Comparison of ENCODE assay signal across 2 cellular contexts in genomic region chr11:125084761-125085231, GRCh38.
TF ChIP-seq lines count a peak whose summit lies in the region.

No MANE protein-coding gene starts in this region.

TF ChIP-seq in SK-N-SH, 30 proteins besides CTCF, POLR2A, EP300 and RAD21 (continued from another document):
- no peak for TF ChIP-seq IRF3 (IDR thresholded peaks at IDR 0.05; ENCODE audit: low read depth, low read length)
- no peak for TF ChIP-seq NFIC (IDR thresholded peaks at IDR 0.05; ENCODE audit: borderline replicate concordance)
- no peak for TF ChIP-seq TAF1 (IDR thresholded peaks at IDR 0.05; ENCODE audit: borderline replicate concordance, low read depth, low read length)
- no peak for TF ChIP-seq RXRA (IDR thresholded peaks at IDR 0.05; ENCODE audit: borderline replicate concordance, low read depth)
- no peak for TF ChIP-seq SMC3 (IDR thresholded peaks at IDR 0.05; ENCODE audit: low read depth, low read length)
- TF ChIP-seq TEAD4 (IDR thresholded peaks at IDR 0.05; ENCODE audit: borderline replicate concordance, insufficient read depth), result no peak
- TF ChIP-seq SIN3A (IDR thresholded peaks at IDR 0.05; ENCODE audit: borderline replicate concordance, low read depth, low read length), result no peak
- TF ChIP-seq FOXM1 (IDR thresholded peaks at IDR 0.05; ENCODE audit: low read depth), result no peak
- no peak for TF ChIP-seq GATA2 (CRISPR knock-in tag; IDR thresholded peaks at IDR 0.05)
- TF ChIP-seq EZH2phosphoT487 (IDR thresholded peaks at IDR 0.05; ENCODE audit: borderline replicate concordance, low read depth), result no peak
- TF ChIP-seq ELF1 (IDR thresholded peaks at IDR 0.05), result no peak
- no peak for TF ChIP-seq POLR2AphosphoS5 (IDR thresholded peaks at IDR 0.05; ENCODE audit: low read depth, low read length)
- no peak for TF ChIP-seq CHD2 (IDR thresholded peaks at IDR 0.05; ENCODE audit: low read length, partially characterized antibody)

TF ChIP-seq in SK-N-SH treated with all-trans-retinoic acid at 6 μM for 48 hours, 23 proteins besides CTCF, POLR2A, EP300 and RAD21 (continued from another document):
- no peak for TF ChIP-seq PATZ1 (CRISPR knock-in tag; IDR thresholded peaks at IDR 0.05; ENCODE audit: borderline replicate concordance)
- no peak for TF ChIP-seq CSDC2 (CRISPR knock-in tag; IDR thresholded peaks at IDR 0.05)
- no peak for TF ChIP-seq ESRRG (CRISPR knock-in tag; IDR thresholded peaks at IDR 0.05)
- no peak for TF ChIP-seq GLIS3 (CRISPR knock-in tag; IDR thresholded peaks at IDR 0.05)
- TF ChIP-seq RARB (CRISPR knock-in tag; IDR thresholded peaks at IDR 0.05), result no peak
- TF ChIP-seq BACH2 (CRISPR knock-in tag; IDR thresholded peaks at IDR 0.05; ENCODE audit: borderline replicate concordance), result no peak
- TF ChIP-seq ZNF565 (CRISPR knock-in tag; conservative IDR thresholded peaks at IDR 0.05; ENCODE audit: low read depth), result no peak
- TF ChIP-seq ZNF70 (CRISPR knock-in tag; IDR thresholded peaks at IDR 0.05), result no peak
- TF ChIP-seq ZNF8 (CRISPR knock-in tag; IDR thresholded peaks at IDR 0.05), result no peak
- TF ChIP-seq ARNTL (CRISPR knock-in tag; IDR thresholded peaks at IDR 0.05; ENCODE audit: borderline replicate concordance, low read depth), result no peak
- TF ChIP-seq POU6F1 (CRISPR knock-in tag; IDR thresholded peaks at IDR 0.05; ENCODE audit: borderline replicate concordance, low read depth), result no peak
- no peak for TF ChIP-seq CSRNP3 (CRISPR knock-in tag; IDR thresholded peaks at IDR 0.05)
TF ChIP-seq in SK-N-SH treated with all-trans-retinoic acid at 6 μM for 48 hours: peak in this region for 0.
